In genomic region chr12:61029516-61029915, GRCh38 we compare ENCODE assay signal across 22 cellular contexts.
"Had no signal": no experiment of that assay in that cellular context is flagged by ENCODE, and none has a peak within 500 bp of the region (broad histone marks: within the 10 kb centered on the region; RNA-seq: fewer than 3 reads in every experiment).

No MANE protein-coding gene starts in this region.

- H3K27ac ChIP-seq: KMS-11, SJSA1, SK-N-MC had no signal

- DNase-seq: IMR-90, Kasumi-1, NCI-H1092, NCI-H1105 treated with DMSO at 0.1 percent for 48 hours, NCI-H1436, NCI-H187, NCI-H2029, NCI-H2081 treated with DMSO at 0.1 percent for 48 hours, NCI-H2171, NCI-H226, NCI-H446, NCI-H510A, NCI-H524 treated with DMSO at 0.1 percent for 48 hours, NCI-H69, NCI-H774, Right ventricle myocardium superior, RPMI8226, SIG-M5 had no signal

- H3K9me3 ChIP-seq: SJSA1 had no signal

- ATAC-seq: HepG2 had no signal

- H3K27me3 ChIP-seq: SJSA1 had no signal

- H3K36me3 ChIP-seq: SJSA1 had no signal

- H3K4me1 ChIP-seq: SJSA1 had no signal

- H3K4me3 ChIP-seq: SJSA1, SK-N-MC had no signal
